In the genomic region with DNA sequence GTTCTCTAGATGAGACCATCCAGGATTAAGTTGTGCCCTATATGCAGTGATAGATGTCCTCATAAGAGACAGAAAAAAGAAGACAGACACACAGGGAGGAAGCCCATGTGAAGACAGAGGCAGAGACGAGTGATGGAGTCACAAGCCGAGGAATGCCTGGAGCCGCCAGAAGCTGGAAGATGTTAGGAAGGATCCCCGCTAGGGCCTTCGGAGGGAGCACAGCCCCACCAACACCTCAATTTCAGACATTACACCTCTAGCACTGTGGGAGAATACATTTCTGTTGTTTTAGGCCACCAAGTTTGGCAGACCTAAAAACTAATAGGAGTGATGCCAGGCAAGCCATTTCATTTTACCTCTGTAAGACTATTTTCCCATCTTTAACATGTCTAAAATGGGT, we compare ENCODE assay signal across 27 cellular contexts.
"Had no signal": no experiment of that assay in that cellular context is flagged by ENCODE, and none has a peak within 500 bp of the region (broad histone marks: within the 10 kb centered on the region; RNA-seq: fewer than 3 reads in every experiment).

No MANE protein-coding gene starts in this region.

- H3K9me3 ChIP-seq: left ventricle myocardium inferior, pancreas, prostate gland, testis, thyroid gland, transverse colon, upper lobe of left lung, vagina had no signal

- H3K4me1 ChIP-seq: left ventricle myocardium inferior, pancreas, prostate gland, stomach, testis, thyroid gland, transverse colon, upper lobe of left lung, vagina had no signal

- ATAC-seq: natural killer cell treated with Interleukin-12 subunit alpha and Interleukin-12 subunit beta and Interleukin-15 and Interleukin-18, amount 100 ng/mL, for 72 hours; pancreas; right cardiac atrium; sciatic nerve; stimulated activated naive B cell treated with anti-CD40 and anti-IgM and Interleukin-4, amounts not matched to agents 10 μg/mL and 1 μg/mL and 100 μg/mL, for 72 hours; stimulated activated naive CD8-positive, alpha-beta T cell treated with anti-CD3 and anti-CD28 coated beads, Interleukin-15, Interleukin-2, amounts not matched to agents 100 U/mL and 50 U/mL, for 24 hours had no signal

- H3K4me3 ChIP-seq: left ventricle myocardium inferior, lung, pancreas, prostate gland, skin epidermis, stomach, testis, thyroid gland, transverse colon, upper lobe of left lung, vagina had no signal

- H3K36me3 ChIP-seq: left ventricle myocardium inferior, pancreas, prostate gland, stomach, thyroid gland, transverse colon, upper lobe of left lung, vagina had no signal

- H3K4me3 Mint-ChIP-seq: mesothelial cell of epicardium; naive B cell; natural killer cell treated with Interleukin-12 subunit alpha and Interleukin-12 subunit beta and Interleukin-15 and Interleukin-18, amount 100 ng/mL, for 72 hours; stimulated activated naive B cell treated with anti-CD40 and anti-IgM and Interleukin-4, amounts not matched to agents 10 μg/mL and 1 μg/mL and 100 μg/mL, for 72 hours had no signal

- H3K27me3 ChIP-seq: pancreas, testis, thyroid gland, transverse colon, upper lobe of left lung, vagina had no signal

- H3K27ac Mint-ChIP-seq: mesothelial cell of epicardium; naive B cell; natural killer cell treated with Interleukin-12 subunit alpha and Interleukin-12 subunit beta and Interleukin-15 and Interleukin-18, amount 100 ng/mL, for 72 hours; stimulated activated naive B cell treated with anti-CD40 and anti-IgM and Interleukin-4, amounts not matched to agents 10 μg/mL and 1 μg/mL and 100 μg/mL, for 72 hours had no signal

- H3K9me3 Mint-ChIP-seq: mesothelial cell of epicardium had no signal

- H3K27ac ChIP-seq: left ventricle myocardium inferior, pancreas, skin epidermis, stomach, testis, thyroid gland, transverse colon, upper lobe of left lung, vagina had no signal

- H3K36me3 Mint-ChIP-seq: mesothelial cell of epicardium; natural killer cell treated with Interleukin-12 subunit alpha and Interleukin-12 subunit beta and Interleukin-15 and Interleukin-18, amount 100 ng/mL, for 72 hours; stimulated activated naive B cell treated with anti-CD40 and anti-IgM and Interleukin-4, amounts not matched to agents 10 μg/mL and 1 μg/mL and 100 μg/mL, for 72 hours had no signal

- H3K4me1 Mint-ChIP-seq: naive B cell; stimulated activated naive B cell treated with anti-CD40 and anti-IgM and Interleukin-4, amounts not matched to agents 10 μg/mL and 1 μg/mL and 100 μg/mL, for 72 hours had no signal

- DNase-seq: islet precursor cell; left ventricle myocardium inferior; mesendoderm; naive B cell; nucleus accumbens; pancreas; posterior cingulate gyrus; retina; right cardiac atrium; stimulated activated CD4-positive, alpha-beta T cell treated with anti-CD3 and anti-CD28 coated beads, Interleukin-12 subunit alpha, Interleukin-12 subunit beta, amount 100 ng/mL, for 4 hours; stimulated activated CD4-positive, alpha-beta T cell treated with anti-CD3 and anti-CD28 coated beads, Interleukin-15, amount 100 ng/mL, for 24 hours; stimulated activated CD4-positive, alpha-beta T cell treated with anti-CD3 and anti-CD28 coated beads, Interleukin-2, amount 100 ng/mL, for 24 hours; stimulated activated CD4-positive, alpha-beta T cell treated with anti-CD3 and anti-CD28 coated beads, Interleukin-4, amount 100 ng/mL, for 1 hour; stimulated activated naive B cell treated with anti-CD40 and anti-IgM and Interleukin-4, amounts not matched to agents 10 μg/mL and 1 μg/mL and 100 μg/mL, for 72 hours; stimulated activated naive CD8-positive, alpha-beta T cell treated with anti-CD3 and anti-CD28 coated beads, Interleukin-15, Interleukin-2, amounts not matched to agents 100 U/mL and 50 U/mL, for 24 hours; stomach; testis; thyroid gland; transverse colon; upper lobe of left lung had no signal
